Comparison of ENCODE assay signal across 31 cellular contexts in genomic region chr3:138598534-138598933, GRCh38.
"Had no signal": no experiment of that assay in that cellular context is flagged by ENCODE, and none has a peak within 500 bp of the region (broad histone marks: within the 10 kb centered on the region; RNA-seq: fewer than 3 reads in every experiment).

No MANE protein-coding gene starts in this region.

- H3K36me3 ChIP-seq: ascending aorta, brain microvascular endothelial cell, breast epithelium, WERI-Rb-1 had no signal

- ATAC-seq: activated CD4-positive, alpha-beta T cell treated with anti-CD3 and anti-CD28 coated beads for 36 hours; activated CD4-positive, CD25-positive, alpha-beta regulatory T cell treated with anti-CD3 and anti-CD28 coated beads, Interleukin-2, amount 50 U/mL, for 24 hours; activated CD8-positive, alpha-beta memory T cell treated with anti-CD3 and anti-CD28 coated beads, Interleukin-2, amount 10 ng/mL, durations not matched to agents 7 days and 5 days; activated CD8-positive, alpha-beta T cell treated with anti-CD3 and anti-CD28 coated beads, Interleukin-2, amount 10 ng/mL, durations not matched to agents 7 days and 5 days; activated naive CD8-positive, alpha-beta T cell treated with anti-CD3 and anti-CD28 coated beads, Interleukin-2, amount 50 U/mL, for 24 hours; WTC11 had no signal

- H3K4me3 ChIP-seq: ascending aorta, breast epithelium had no signal

- DNase-seq: activated CD4-positive, alpha-beta memory T cell treated with anti-CD3 and anti-CD28 coated beads, Interleukin-2, amount 10 ng/mL, durations not matched to agents 7 days and 5 days; activated CD4-positive, alpha-beta T cell treated with anti-CD3 and anti-CD28 coated beads for 1 hour; activated CD4-positive, alpha-beta T cell treated with anti-CD3 and anti-CD28 coated beads for 36 hours; activated CD4-positive, alpha-beta T cell treated with anti-CD3 and anti-CD28 coated beads for 48 hours; activated CD4-positive, alpha-beta T cell treated with anti-CD3 and anti-CD28 coated beads, Interleukin-2, amount 10 ng/mL, durations not matched to agents 7 days and 5 days; activated CD4-positive, alpha-beta T cell treated with anti-CD3 and anti-CD28 coated beads, Interleukin-2, amount 50 U/mL, for 48 hours; activated CD4-positive, CD25-positive, alpha-beta regulatory T cell; activated CD8-positive, alpha-beta memory T cell treated with anti-CD3 and anti-CD28 coated beads for 24 hours; activated CD8-positive, alpha-beta memory T cell treated with anti-CD3 and anti-CD28 coated beads, Interleukin-2, amount 10 ng/mL, durations not matched to agents 7 days and 5 days; activated CD8-positive, alpha-beta memory T cell treated with anti-CD3 and anti-CD28 coated beads, Interleukin-2, amount 50 U/mL, for 48 hours; activated CD8-positive, alpha-beta T cell treated with anti-CD3 and anti-CD28 coated beads, Interleukin-2, amount 10 ng/mL, durations not matched to agents 7 days and 5 days; activated effector memory CD4-positive, alpha-beta T cell treated with Interleukin-2 at 50 U/mL for 16 hours; activated gamma-delta T cell; activated naive CD4-positive, alpha-beta T cell treated with anti-CD3 and anti-CD28 coated beads, Interleukin-2, amount 10 ng/mL, durations not matched to agents 7 days and 5 days; activated naive CD4-positive, alpha-beta T cell treated with Interleukin-2 at 50 U/mL for 16 hours; activated naive CD8-positive, alpha-beta T cell treated with anti-CD3 and anti-CD28 coated beads, Interleukin-2, amount 10 ng/mL, durations not matched to agents 7 days and 5 days; activated naive CD8-positive, alpha-beta T cell treated with anti-CD3 and anti-CD28 coated beads, Interleukin-2, amount 50 U/mL, for 24 hours; activated T-cell treated with anti-CD3 and anti-CD28 coated beads, Interleukin-2, amount 50 U/mL, for 24 hours; activated T-cell treated with anti-CD3 and anti-CD28 coated beads, Interleukin-2, amount 50 U/mL, for 48 hours; amygdala; anterior cingulate cortex; brain microvascular endothelial cell; central memory CD4-positive, alpha-beta T cell; T-helper 1 cell; T-helper 2 cell; T-helper 9 cell; WERI-Rb-1 had no signal

- H3K4me1 ChIP-seq: breast epithelium had no signal

- H3K27me3 ChIP-seq: ascending aorta, brain microvascular endothelial cell, breast epithelium had no signal

- H3K27ac ChIP-seq: ascending aorta, brain microvascular endothelial cell, breast epithelium, WERI-Rb-1 had no signal

- H3K9me3 ChIP-seq: ascending aorta, breast epithelium had no signal
